1 cellular context compared by ENCODE assay signal in genomic region chr22:17190702-17191101, GRCh38.
TF ChIP-seq lines count a peak whose summit lies in the region.

No MANE protein-coding gene starts in this region.

TF ChIP-seq in SK-N-SH, 30 proteins besides CTCF, POLR2A, EP300 and RAD21 (continued from another document):
- no peak for TF ChIP-seq PBX3 (IDR thresholded peaks at IDR 0.05)
- TF ChIP-seq MXI1 (IDR thresholded peaks at IDR 0.05; ENCODE audit: low read depth, low read length) = no peak
- no peak for TF ChIP-seq RCOR1 (IDR thresholded peaks at IDR 0.05; ENCODE audit: low read length)
TF ChIP-seq in SK-N-SH: peak in this region for 0.
